ENCODE assay signal across 21 cellular contexts in the genomic region with DNA sequence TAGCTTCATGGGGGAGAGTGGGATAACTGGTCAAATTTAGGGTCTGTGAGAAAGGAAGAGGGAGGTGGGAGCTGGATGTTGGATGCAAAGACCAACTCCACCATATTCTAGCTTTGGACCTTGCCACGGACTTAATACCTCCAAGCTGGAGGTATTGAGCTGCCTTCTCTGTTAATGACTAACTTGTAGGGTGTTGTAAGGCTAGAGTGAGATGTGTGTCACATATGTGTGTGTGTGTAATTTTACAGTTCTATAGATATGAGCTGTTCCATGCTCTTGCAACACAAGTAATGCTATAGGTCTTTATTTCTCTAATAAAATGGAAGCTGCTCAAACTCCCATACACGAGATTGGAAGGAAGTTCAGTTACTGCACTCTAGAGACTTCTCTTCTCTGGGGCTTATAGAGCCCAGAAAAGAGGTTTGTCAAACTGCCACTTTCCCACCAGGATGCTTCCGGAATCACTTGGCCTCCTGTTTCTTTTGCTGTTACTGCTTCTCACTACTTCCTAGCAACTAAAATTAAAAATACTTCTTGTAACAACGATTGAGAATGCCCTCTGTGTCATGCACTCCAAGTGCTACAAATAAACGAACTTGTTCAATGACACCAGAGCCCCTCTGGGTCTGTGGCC. TPM values are rescaled to one million over a fixed set of nuclear protein-coding genes. Genes with fewer than 3 reads are reported as not detected.
"Had no signal": no experiment of that assay in that cellular context is flagged by ENCODE, and none has a peak within 500 bp of the region (broad histone marks: within the 10 kb centered on the region; RNA-seq: fewer than 3 reads in every experiment).

No MANE protein-coding gene starts in this region.

- H3K9me3 Mint-ChIP-seq: immature natural killer cell had no signal

- H3K27ac Mint-ChIP-seq: immature natural killer cell; naive thymus-derived CD4-positive, alpha-beta T cell had no signal

- H3K4me1 ChIP-seq: gastroesophageal sphincter had no signal

- H3K27me3 ChIP-seq: dorsolateral prefrontal cortex, uterus had no signal

- FAIRE-seq: kidney had no signal

- DNase-seq: cerebellar nuclear complex; cortex of kidney; dorsolateral prefrontal cortex; effector CD8-positive, alpha-beta T cell; glutamatergic neuron; immature natural killer cell; kidney; left cardiac atrium; left ventricle myocardium superior; mesendoderm; naive thymus-derived CD4-positive, alpha-beta T cell; posterior cingulate gyrus; stimulated activated CD4-positive, alpha-beta T cell treated with anti-CD3 and anti-CD28 coated beads, Interleukin-12 subunit alpha, Interleukin-12 subunit beta, amount 100 ng/mL, for 4 hours; stimulated activated naive CD4-positive, alpha-beta T cell; trophoblast cell; uterus had no signal

- H3K4me3 Mint-ChIP-seq: immature natural killer cell; naive thymus-derived CD4-positive, alpha-beta T cell; neural crest cell had no signal

- H3K4me1 Mint-ChIP-seq: immature natural killer cell had no signal

- H3K36me3 ChIP-seq: gastroesophageal sphincter, uterus had no signal

- H3K36me3 Mint-ChIP-seq: immature natural killer cell; naive thymus-derived CD4-positive, alpha-beta T cell had no signal

- H3K4me3 ChIP-seq: dorsolateral prefrontal cortex, gastroesophageal sphincter, uterus had no signal

- H3K9me3 ChIP-seq: gastroesophageal sphincter, uterus had no signal

- ATAC-seq: esophagus mucosa; gastroesophageal sphincter; left cardiac atrium; left ventricle myocardium superior; naive thymus-derived CD4-positive, alpha-beta T cell; sciatic nerve had no signal

- H3K27ac ChIP-seq: dorsolateral prefrontal cortex, gastroesophageal sphincter, uterus had no signal

RNA-seq across cellular contexts. Expression of a gene that starts 16.0 kb away (rescaled TPM):
- total RNA-seq: mononuclear cell had no signal
- polyA plus RNA-seq: immature natural killer cell; naive thymus-derived CD4-positive, alpha-beta T cell had no signal
